ENCODE assay signal across 9 cellular contexts in the genomic region with DNA sequence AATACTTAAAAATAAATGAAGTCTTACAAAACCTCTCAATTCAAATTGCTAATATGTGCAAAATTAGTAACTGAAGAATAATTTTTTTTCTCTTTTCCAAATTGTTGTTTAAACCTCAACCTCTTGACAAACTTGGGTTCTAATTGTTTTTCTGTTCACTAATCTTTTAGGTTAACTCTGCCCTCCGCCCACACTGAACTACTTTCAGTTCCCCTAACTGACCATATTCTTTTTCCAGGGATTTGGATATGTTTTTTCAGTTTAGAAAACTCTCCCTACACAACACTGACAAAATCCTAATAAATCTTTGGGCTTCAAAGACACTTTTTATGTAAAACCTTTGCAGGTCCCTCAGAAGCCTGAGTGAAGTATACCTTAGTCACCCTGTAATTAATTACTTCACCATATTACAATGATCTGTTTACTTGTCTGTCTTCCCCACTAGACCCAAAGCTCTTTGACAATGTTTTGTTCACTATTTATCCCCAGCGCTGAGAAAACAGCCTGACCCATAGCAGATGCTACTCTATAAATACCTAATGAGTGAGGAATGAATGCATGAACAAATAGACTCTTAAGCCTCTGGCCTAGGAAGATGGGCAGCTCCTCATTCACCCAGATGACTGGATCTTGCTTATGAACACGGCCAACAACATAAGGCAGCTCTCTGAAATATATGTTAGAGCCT.
DNase-seq lines count a peak whose midpoint lies in the region; FAIRE-seq and TF ChIP-seq lines count a peak whose summit lies in the region.
"Had no signal": no experiment of that assay in that cellular context is flagged by ENCODE, and none has a peak within 500 bp of the region (broad histone marks: within the 10 kb centered on the region; RNA-seq: fewer than 3 reads in every experiment).

No MANE protein-coding gene starts in this region.

- no peak overlapping the region for H3K27ac ChIP-seq in RWPE1

- TF ChIP-seq CTCF in NB4 (IDR thresholded peaks at IDR 0.05; ENCODE audit: low read depth, low read length) (no peak), RWPE1 (conservative IDR thresholded peaks at IDR 0.05; ENCODE audit: low read depth) (no peak)

- FAIRE-seq in RCC 7860 (lab: Jason Lieb, UNC) (no peak), frontal cortex (lab: Jason Lieb, UNC) (no peak)
- FAIRE-seq: D721Med had no signal

- CTCF ChIA-PET in RWPE1 (lab: Yijun Ruan, JAX): interaction anchor here (0.6 kb wide), 1 partner anchor 251 kb away, joined by 4 read pairs; no protein-coding TSS in a partner anchor

- no peak for TF ChIP-seq POLR2A in NB4 (IDR thresholded peaks at IDR 0.05; ENCODE audit: extremely low read depth, insufficient read length)

- DNase-seq in DMS 273 treated with DMSO at 0.1 percent for 48 hours (lab: John Stamatoyannopoulos, UW) (peak; percentile 7), NB4 (ENCODE audit: low read depth) (peak; percentile 6), amniotic epithelial cell (ENCODE audit: low read depth) (peak; percentile 27), myocyte (ENCODE audit: low read depth) (peak; percentile 22), RCC 7860 (ENCODE audit: low spot score) (no peak), RWPE1 (ENCODE audit: low spot score) (no peak), frontal cortex (ENCODE audit: low spot score in 2 of 2) (no peak), A172 (ENCODE audit: low spot score) (no peak)

- POLR2A ChIA-PET in RWPE1 (lab: Yijun Ruan, JAX; ENCODE audit: low non-redundant PET): no interaction called here

- H3K4me3 ChIP-seq in NB4 (ENCODE audit: low read depth, low read length): no peak overlapping the region

Comparison
In these comparisons a context has a peak if more than half of its experiments do, and no peak if none do; other contexts are left out.
1. DNase-seq: peak in DMS 273 treated with DMSO at 0.1 percent for 48 hours (single experiment), NB4 (single experiment), amniotic epithelial cell (single experiment) and myocyte (single experiment); none in RCC 7860 (single experiment), RWPE1 (single experiment), frontal cortex (0 of 2) and A172 (single experiment).